ENCODE assay signal across 2 cellular contexts in the genomic region with DNA sequence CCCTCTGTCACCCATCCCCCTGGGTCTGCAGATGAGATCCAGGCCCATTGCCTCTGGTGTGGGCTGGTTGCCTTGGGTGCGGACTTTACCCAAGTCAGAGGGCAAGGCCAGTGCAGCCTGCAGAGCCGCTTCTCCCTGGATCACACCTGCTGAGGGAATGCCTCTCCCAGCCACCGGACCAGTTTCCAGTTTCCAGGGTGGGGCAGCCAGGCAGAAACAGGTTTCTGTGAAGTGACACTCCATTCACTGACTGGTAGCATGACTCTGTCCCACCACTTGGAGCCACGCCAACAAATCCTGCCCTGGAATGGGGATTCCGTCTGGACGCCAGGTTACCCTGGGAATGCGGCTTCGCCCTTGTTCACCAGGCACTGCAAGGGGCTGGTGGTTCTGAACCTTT.
A peak's percentile ranks its signal among the peaks of the same experiment; 100 is the strongest.
TF ChIP-seq lines count a peak whose summit lies in the region.

No MANE protein-coding gene starts in this region.

TF ChIP-seq in K562, 482 proteins besides CTCF, POLR2A, EP300 and RAD21:
- TF ChIP-seq MYC (IDR thresholded peaks at IDR 0.05; ENCODE audit: low read depth, low read length) (no peak), MYC (CRISPR knock-in tag; IDR thresholded peaks at IDR 0.05; ENCODE audit: borderline replicate concordance, low read depth) (no peak), NFIC (IDR thresholded peaks at IDR 0.05) (peak; percentile 78)

TF ChIP-seq in HepG2, 621 proteins besides CTCF, POLR2A, EP300 and RAD21:
- TF ChIP-seq, protein P1, sequence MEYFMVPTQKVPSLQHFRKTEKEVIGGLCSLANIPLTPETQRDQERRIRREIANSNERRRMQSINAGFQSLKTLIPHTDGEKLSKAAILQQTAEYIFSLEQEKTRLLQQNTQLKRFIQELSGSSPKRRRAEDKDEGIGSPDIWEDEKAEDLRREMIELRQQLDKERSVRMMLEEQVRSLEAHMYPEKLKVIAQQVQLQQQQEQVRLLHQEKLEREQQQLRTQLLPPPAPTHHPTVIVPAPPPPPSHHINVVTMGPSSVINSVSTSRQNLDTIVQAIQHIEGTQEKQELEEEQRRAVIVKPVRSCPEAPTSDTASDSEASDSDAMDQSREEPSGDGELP (IDR thresholded peaks at IDR 0.05; ENCODE audit: borderline replicate concordance, low read depth), result no peak
- TF ChIP-seq, protein P2, sequence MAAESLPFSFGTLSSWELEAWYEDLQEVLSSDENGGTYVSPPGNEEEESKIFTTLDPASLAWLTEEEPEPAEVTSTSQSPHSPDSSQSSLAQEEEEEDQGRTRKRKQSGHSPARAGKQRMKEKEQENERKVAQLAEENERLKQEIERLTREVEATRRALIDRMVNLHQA (CRISPR knock-in tag; IDR thresholded peaks at IDR 0.05), result no peak
- TF ChIP-seq, protein P3, sequence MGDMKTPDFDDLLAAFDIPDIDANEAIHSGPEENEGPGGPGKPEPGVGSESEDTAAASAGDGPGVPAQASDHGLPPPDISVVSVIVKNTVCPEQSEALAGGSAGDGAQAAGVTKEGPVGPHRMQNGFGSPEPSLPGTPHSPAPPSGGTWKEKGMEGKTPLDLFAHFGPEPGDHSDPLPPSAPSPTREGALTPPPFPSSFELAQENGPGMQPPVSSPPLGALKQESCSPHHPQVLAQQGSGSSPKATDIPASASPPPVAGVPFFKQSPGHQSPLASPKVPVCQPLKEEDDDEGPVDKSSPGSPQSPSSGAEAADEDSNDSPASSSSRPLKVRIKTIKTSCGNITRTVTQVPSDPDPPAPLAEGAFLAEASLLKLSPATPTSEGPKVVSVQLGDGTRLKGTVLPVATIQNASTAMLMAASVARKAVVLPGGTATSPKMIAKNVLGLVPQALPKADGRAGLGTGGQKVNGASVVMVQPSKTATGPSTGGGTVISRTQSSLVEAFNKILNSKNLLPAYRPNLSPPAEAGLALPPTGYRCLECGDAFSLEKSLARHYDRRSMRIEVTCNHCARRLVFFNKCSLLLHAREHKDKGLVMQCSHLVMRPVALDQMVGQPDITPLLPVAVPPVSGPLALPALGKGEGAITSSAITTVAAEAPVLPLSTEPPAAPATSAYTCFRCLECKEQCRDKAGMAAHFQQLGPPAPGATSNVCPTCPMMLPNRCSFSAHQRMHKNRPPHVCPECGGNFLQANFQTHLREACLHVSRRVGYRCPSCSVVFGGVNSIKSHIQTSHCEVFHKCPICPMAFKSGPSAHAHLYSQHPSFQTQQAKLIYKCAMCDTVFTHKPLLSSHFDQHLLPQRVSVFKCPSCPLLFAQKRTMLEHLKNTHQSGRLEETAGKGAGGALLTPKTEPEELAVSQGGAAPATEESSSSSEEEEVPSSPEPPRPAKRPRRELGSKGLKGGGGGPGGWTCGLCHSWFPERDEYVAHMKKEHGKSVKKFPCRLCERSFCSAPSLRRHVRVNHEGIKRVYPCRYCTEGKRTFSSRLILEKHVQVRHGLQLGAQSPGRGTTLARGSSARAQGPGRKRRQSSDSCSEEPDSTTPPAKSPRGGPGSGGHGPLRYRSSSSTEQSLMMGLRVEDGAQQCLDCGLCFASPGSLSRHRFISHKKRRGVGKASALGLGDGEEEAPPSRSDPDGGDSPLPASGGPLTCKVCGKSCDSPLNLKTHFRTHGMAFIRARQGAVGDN (CRISPR knock-in tag; IDR thresholded peaks at IDR 0.05), result 0 out of 2 replicates have a peak, but pooled peaks have one; percentile 18
